1 cellular context compared by ENCODE assay signal in genomic region chr5:173108914-173109313, GRCh38.
TF ChIP-seq lines count a peak whose summit lies in the region.

No MANE protein-coding gene starts in this region.

TF ChIP-seq in GM23338, 12 proteins besides CTCF, POLR2A, EP300 and RAD21 (continued from another document):
- TF ChIP-seq NANOG (IDR thresholded peaks at IDR 0.05; ENCODE audit: borderline replicate concordance) (no peak), ZNF462 (CRISPR knock-in tag; IDR thresholded peaks at IDR 0.05) (no peak)
